1 cellular context compared by ENCODE assay signal in genomic region chr9:33787839-33788238, GRCh38.
TF ChIP-seq lines count a peak whose summit lies in the region.

No MANE protein-coding gene starts in this region.

TF ChIP-seq in HCT116, 20 proteins besides CTCF, POLR2A, EP300 and RAD21 (continued from another document):
- TF ChIP-seq SRF (IDR thresholded peaks at IDR 0.05; ENCODE audit: low read depth) = no peak
- no peak for TF ChIP-seq ZNF274 (IDR thresholded peaks at IDR 0.05; ENCODE audit: low read depth, low read length)
- TF ChIP-seq MAX (IDR thresholded peaks at IDR 0.05) = no peak
